ENCODE assay signal across 8 cellular contexts in the genomic region with DNA sequence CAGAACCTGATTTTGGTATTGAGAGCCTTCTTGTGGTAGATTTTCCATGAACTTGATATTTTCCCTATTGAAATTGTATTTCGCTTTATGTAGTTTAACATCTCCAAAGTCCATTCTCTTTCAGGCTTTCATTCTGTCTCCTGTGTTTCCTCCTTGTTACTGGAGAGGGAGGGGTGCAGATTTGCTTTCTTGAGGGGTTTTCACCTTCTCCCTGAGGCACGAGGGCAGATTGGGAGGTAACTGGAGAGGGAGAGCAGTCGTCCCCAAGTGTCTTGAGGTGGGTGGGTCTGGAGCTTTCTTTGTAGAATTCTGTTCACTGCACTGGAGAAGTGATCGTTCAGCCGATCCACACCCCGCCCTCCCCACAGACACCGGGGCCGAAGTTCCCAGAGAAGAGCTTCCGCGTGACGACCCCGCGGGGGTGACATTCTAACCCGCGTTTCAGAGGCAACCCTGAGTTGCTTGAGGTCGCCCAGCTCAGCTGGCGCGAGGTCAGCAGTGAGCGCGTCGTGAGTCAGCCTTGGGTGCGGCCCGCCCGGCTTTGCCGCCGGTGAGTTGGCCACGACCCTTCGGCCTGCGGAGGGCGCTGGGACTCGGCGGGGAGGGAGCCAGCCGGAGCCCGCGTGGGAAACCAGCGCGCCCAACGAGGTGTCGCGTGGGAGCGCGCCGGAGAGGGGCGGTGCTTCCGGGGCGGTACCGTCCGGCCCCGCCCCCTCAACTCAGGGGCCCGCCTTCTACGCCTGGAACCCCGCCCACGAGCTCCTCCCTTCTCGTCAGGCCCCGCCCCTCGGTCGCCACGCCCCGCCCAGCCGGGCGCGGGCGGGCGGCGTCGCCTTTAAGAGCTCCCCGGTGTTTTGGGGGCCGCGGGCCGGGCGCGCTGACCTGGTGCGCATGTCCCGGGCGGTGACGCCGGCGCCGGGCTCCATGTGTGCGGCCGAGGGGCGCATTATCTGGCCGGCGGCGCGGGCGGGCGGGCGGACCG. TPM values are rescaled to one million over a fixed set of nuclear protein-coding genes. Genes with fewer than 3 reads are reported as not detected.
DNase-seq lines count a peak whose midpoint lies in the region; TF ChIP-seq lines count a peak whose summit lies in the region.

GATAD2A (plus strand) TSS at position 797 of the 982 bp plus-strand sequence. CDS start 59,671 bp downstream, outside the sequence.

- peak within 1 kb of the TSS; percentile 95 for H3K27ac Mint-ChIP-seq in neural progenitor cell

- H3F3A ChIP-seq in GM23248 (ENCODE audit: insufficient read depth) (peaks cover 50% of the 10 kb centered on the region), neural progenitor cell (ENCODE audit: low read depth) (peaks cover 33% of the 10 kb centered on the region)

- H2AFZ ChIP-seq in GM23248 (peak within 1 kb of the TSS; percentile 78), neural progenitor cell (replicated peaks) (peak within 1 kb of the TSS; percentile 71)

- DNase-seq in ELF-1 (ENCODE audit: low read depth, low spot score) (peak; percentile 90), GM23248 (peak; percentile 98), Kasumi-1 (lab: John Stamatoyannopoulos, UW) (peak; percentile 69 to 77), SHP77 treated with DMSO at 0.1 percent for 48 hours (lab: John Stamatoyannopoulos, UW) (peak; percentile 67), activated gamma-delta T cell treated with Interleukin-2 at 50 U/mL for 16 hours (peak; percentile 91), fibroblast of villous mesenchyme (ENCODE audit: low read depth) (peak; percentile 96), neural progenitor cell (ENCODE audit: low spot score) (peak; percentile 96)

- peaks cover 9% of the 10 kb centered on the region for H3K36me3 Mint-ChIP-seq in neural progenitor cell

- H3K9me3 Mint-ChIP-seq in neural progenitor cell, result no peaks in the 10 kb centered on the region

- H3K9me3 ChIP-seq in GM23248 (ENCODE audit: low read depth), result no peaks in the 10 kb centered on the region
- no peaks in the 10 kb centered on the region for H3K9me3 ChIP-seq in neural progenitor cell (ENCODE audit: low read depth)
- H3K9me3 ChIP-seq in stomach smooth muscle (ENCODE audit: control insufficient read depth in 2 of 2, low read length in 2 of 2), result no peaks in the 10 kb centered on the region

- WGBS in GM23248 (ENCODE audit: low coverage in 1 of 2, low lambda C conversion rate in 2 of 2, missing lambda C conversion rate in 2 of 2), 2 experiments, result 3 to 4% methylated on average over 51 to 72 of the region's 90 CpGs

- TF ChIP-seq CTCF in fibroblast of villous mesenchyme (IDR thresholded peaks at IDR 0.05; ENCODE audit: insufficient read depth, low read depth, low read length) (peak; percentile 19), neural progenitor cell (IDR thresholded peaks at IDR 0.05) (peak; percentile 26)

- no peaks in the 10 kb centered on the region for H3K27me3 ChIP-seq in GM23248 (replicated peaks; ENCODE audit: insufficient read depth)
- peaks cover 15% of the 10 kb centered on the region for H3K27me3 ChIP-seq in neural progenitor cell
- H3K27me3 ChIP-seq in stomach smooth muscle (ENCODE audit: control insufficient read depth in 1 of 2, insufficient read depth in 2 of 2, low read length in 2 of 2), result no peaks in the 10 kb centered on the region

- H3K4me1 Mint-ChIP-seq in neural progenitor cell, result peaks cover 37% of the 10 kb centered on the region

- H3K79me2 ChIP-seq in GM23248 (ENCODE audit: insufficient read depth) (peaks cover 73% of the 10 kb centered on the region), neural progenitor cell (ENCODE audit: low read depth) (peaks cover 53% of the 10 kb centered on the region)

- H3K27ac ChIP-seq in GM23248 (peak within 1 kb of the TSS; percentile 99), neural progenitor cell (peak within 1 kb of the TSS; percentile 66), stomach smooth muscle (ENCODE audit: low read length) (peak within 1 kb of the TSS; percentile 82)

- H3K36me3 ChIP-seq in GM23248 (ENCODE audit: low read depth) (no peaks in the 10 kb centered on the region), neural progenitor cell (no peaks in the 10 kb centered on the region), stomach smooth muscle (ENCODE audit: control insufficient read depth in 2 of 2, insufficient read depth in 2 of 2, low read length in 2 of 2) (no peaks in the 10 kb centered on the region)

- peak within 1 kb of the TSS; percentile 99 for H3K4me3 Mint-ChIP-seq in neural progenitor cell

- peak within 1 kb of the TSS; percentile 93 for H3K4me3 ChIP-seq in GM23248
- peak within 1 kb of the TSS; percentile 83 for H3K4me3 ChIP-seq in fibroblast of villous mesenchyme (ENCODE audit: low read depth, low read length)
- H3K4me3 ChIP-seq in neural progenitor cell, result peak within 1 kb of the TSS; percentile 93
- H3K4me3 ChIP-seq in stomach smooth muscle (ENCODE audit: low read length in 2 of 2), result peak within 1 kb of the TSS; percentile 83 to 86

- H4K20me1 ChIP-seq in GM23248 (ENCODE audit: insufficient read depth) (peaks cover 15% of the 10 kb centered on the region; the same call in 1 of the 2 replicates), neural progenitor cell (ENCODE audit: low read depth) (peaks cover 44% of the 10 kb centered on the region)

- in situ Hi-C loops in GM23248 (cut with MboI), result no loop called here

- H3K4me1 ChIP-seq in GM23248 (ENCODE audit: insufficient read depth) (peaks cover 62% of the 10 kb centered on the region), neural progenitor cell (peaks cover 41% of the 10 kb centered on the region), stomach smooth muscle (ENCODE audit: control insufficient read depth, insufficient read depth, low read length) (peaks cover 28% of the 10 kb centered on the region)

- peak within 1 kb of the TSS; percentile 91 for H3K9ac ChIP-seq in GM23248
- H3K9ac ChIP-seq in neural progenitor cell, result peak within 1 kb of the TSS; percentile 54
- peak within 1 kb of the TSS; percentile 79 to 86 for H3K9ac ChIP-seq in stomach smooth muscle (ENCODE audit: low read length in 2 of 2)

- H3K4me2 ChIP-seq in GM23248 (ENCODE audit: unreplicated experiment), result peak within 1 kb of the TSS; percentile 96
- peak within 1 kb of the TSS; percentile 90 for H3K4me2 ChIP-seq in neural progenitor cell

- peaks cover 5% of the 10 kb centered on the region for H3K27me3 Mint-ChIP-seq in neural progenitor cell (ENCODE audit: insufficient read depth, low read depth)

- no peaks in the 10 kb centered on the region for H3K9me2 ChIP-seq in GM23248 (ENCODE audit: insufficient read depth)

RNA-seq across cellular contexts. Expression of gene GATAD2A, which starts in this region (rescaled TPM):
- 42.7 and 52.1 TPM in 2 replicates for total RNA-seq in GM23248 (2014; rRNA removed; shearing (Covaris generic))
- 13.9 and 15.4 TPM in 2 replicates for polyA plus RNA-seq in GM23248 (2016; fragmentation: Nextera tagmentation; extraction: Ambion mirVana)
- 44.5 and 57.0 TPM in 2 replicates for total RNA-seq in fibroblast of villous mesenchyme
- 37.9 and 49.8 TPM in 2 replicates for total RNA-seq in neural progenitor cell (ENCODE audit: low replicate concordance)

Comparison
In these comparisons a context has a peak if more than half of its experiments do, and no peak if none do; other contexts are left out.
1. Peak in every context shown above with its lines: DNase-seq, H3K4me3 ChIP-seq and H3K27ac ChIP-seq.